Comparison of ENCODE assay signal across 5 cellular contexts in the genomic region with DNA sequence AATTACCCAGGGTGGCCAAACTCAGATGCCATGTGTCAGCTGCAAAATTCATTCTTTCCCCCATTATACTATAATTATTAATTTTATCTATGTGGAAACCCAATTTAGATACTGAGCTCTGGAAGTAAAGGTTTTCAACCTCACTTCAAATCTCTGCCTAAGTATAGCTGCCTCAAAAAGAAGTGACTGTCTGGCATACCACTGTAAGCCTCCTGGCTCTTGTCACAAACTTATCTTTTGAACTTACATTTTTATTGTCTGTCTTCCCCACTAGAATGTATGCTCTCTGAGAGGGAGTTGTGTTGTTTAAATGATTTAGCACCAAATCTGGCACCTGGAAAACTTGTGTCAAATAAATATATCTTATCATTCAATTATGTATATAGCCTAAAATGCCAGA.
"Had no signal": no experiment of that assay in that cellular context is flagged by ENCODE, and none has a peak within 500 bp of the region (broad histone marks: within the 10 kb centered on the region; RNA-seq: fewer than 3 reads in every experiment).

No MANE protein-coding gene starts in this region.

- H3K27ac Mint-ChIP-seq: GM23338, H9 had no signal

- ATAC-seq: GM23338, K562 had no signal

- DNase-seq: H9, HCEC 1CT, IMR-90 had no signal

- H3K9me3 Mint-ChIP-seq: GM23338, H9 had no signal

- H3K4me3 ChIP-seq: GM23338, K562 had no signal

- H3K4me2 ChIP-seq: GM23338 had no signal

- H2AFZ ChIP-seq: GM23338 had no signal

- H3K4me3 Mint-ChIP-seq: GM23338, H9 had no signal
